In the genomic region with DNA sequence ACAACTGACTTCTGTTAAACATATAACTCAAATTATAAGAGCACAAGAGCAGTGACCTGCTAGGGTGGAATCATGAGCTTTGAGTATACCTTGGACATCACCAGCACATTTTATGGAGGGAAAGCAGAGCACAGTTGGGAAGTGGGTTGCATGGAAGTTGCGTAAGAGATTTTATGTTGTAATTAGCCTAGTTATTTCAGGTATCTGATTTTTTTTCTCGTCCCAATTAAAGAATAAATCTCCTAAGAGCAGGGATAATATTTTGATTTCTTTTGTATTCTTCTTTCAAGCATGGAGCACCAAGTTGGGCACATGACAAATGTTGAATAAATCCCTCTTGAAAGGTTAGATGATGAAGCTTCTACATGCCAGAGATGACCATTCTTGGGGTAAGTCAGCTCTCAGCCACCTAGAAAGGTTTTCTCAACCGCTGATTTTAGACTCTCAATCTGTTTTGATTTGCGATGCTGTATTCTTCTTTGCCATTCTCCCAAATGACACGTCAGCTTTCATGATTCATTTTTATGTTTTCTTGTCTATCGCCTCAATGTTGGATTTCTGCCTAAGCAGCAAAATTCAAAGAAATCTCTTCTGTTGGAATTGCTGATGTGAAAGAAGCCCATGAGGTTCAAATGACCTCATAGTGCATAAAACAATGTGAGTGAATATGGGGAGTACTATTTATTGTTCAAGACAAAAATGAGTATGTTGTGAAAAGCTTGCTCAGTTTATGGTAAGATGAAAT, we compare ENCODE assay signal across 22 cellular contexts. TPM values are rescaled to one million over a fixed set of nuclear protein-coding genes. Genes with fewer than 3 reads are reported as not detected.
DNase-seq lines count a peak whose midpoint lies in the region; ATAC-seq, FAIRE-seq and TF ChIP-seq lines count a peak whose summit lies in the region.
"Had no signal": no experiment of that assay in that cellular context is flagged by ENCODE, and none has a peak within 500 bp of the region (broad histone marks: within the 10 kb centered on the region; RNA-seq: fewer than 3 reads in every experiment).

No MANE protein-coding gene starts in this region.

- H2BK120ac ChIP-seq in H1 (replicated peaks; ENCODE audit: low read depth, low read length): no peak overlapping the region

- H3K9me3 ChIP-seq in H1 (ENCODE audit: insufficient read depth in 2 of 2, low read depth in 1 of 2, low read length in 1 of 2) (no peaks in the 10 kb centered on the region), aorta (ENCODE audit: control insufficient read depth, low read length) (no peaks in the 10 kb centered on the region)

- H3K23ac ChIP-seq in H1 (ENCODE audit: insufficient read length): no peak overlapping the region

- DNase-seq in astrocyte of the hippocampus (ENCODE audit: low read depth, low spot score) (peak; percentile 26), H1 (ENCODE audit: low read depth in 1 of 2, low spot score in 2 of 2) (no peak), kidney glomerular epithelial cell (lab: John Stamatoyannopoulos, UW) (peak; percentile 21), hippocampal formation (lab: John Stamatoyannopoulos, UW) (no peak), aorta (no peak), HFFc6 (no peak)
- DNase-seq in effector CD4-positive, alpha-beta T cell: no peak
- DNase-seq: CD8-positive, alpha-beta T cell; DMS153; GDM1; GOT3; MM.1S; NCI-H1048; NCI-H1417 treated with DMSO at 0.1 percent for 48 hours; NCI-H187 treated with DMSO at 0.1 percent for 48 hours; NCI-H2107; NCI-H446 treated with DMSO at 0.1 percent for 48 hours; NCI-H526 treated with DMSO at 0.1 percent for 48 hours; Right ventricle myocardium superior had no signal

- no peak overlapping the region for H2AK5ac ChIP-seq in H1 (ENCODE audit: low read depth, low read length)

- WGBS in H1 (ENCODE audit: extremely low coverage in 1 of 2, insufficient coverage in 1 of 2, insufficient read length in 1 of 2, insufficient replicate concordance in 2 of 2, low coverage in 1 of 2, low lambda C conversion rate in 2 of 2, missing lambda C conversion rate in 1 of 2), 2 experiments: 88% methylated on average over 6 of the region's 6 CpGs; no CpG with 5 or more reads in 1 of the 2 experiments
- WGBS in aorta, 2 donors: 86 to 92% methylated on average over 6 of the region's 6 CpGs

- H2BK20ac ChIP-seq in H1 (ENCODE audit: low read length): no peak overlapping the region

- H3K4ac ChIP-seq in H1 (replicated peaks; ENCODE audit: insufficient read length, low read depth, low read length): no peak overlapping the region

- POLR2A ChIA-PET in H1 (lab: Charles Lee; ENCODE audit: partially characterized antibody): interaction anchor here (2.3 kb wide), 1 partner anchor 14 kb away, joined by 5 read pairs; no protein-coding TSS in a partner anchor

- H3K23me2 ChIP-seq in H1 (ENCODE audit: low read depth, low read length): no peaks in the 10 kb centered on the region

- H2AFZ ChIP-seq in H1 (ENCODE audit: low read length): no peak overlapping the region

- no peak overlapping the region for H2BK5ac ChIP-seq in H1 (ENCODE audit: low read depth, low read length)

- no peaks in the 10 kb centered on the region for H3K79me1 ChIP-seq in H1 (ENCODE audit: low read depth, low read length)

- H4K91ac ChIP-seq in H1 (replicated peaks; ENCODE audit: insufficient read length, low read length): no peak overlapping the region

- no peaks in the 10 kb centered on the region; the same call in 1 of the 2 replicates for H3K9me3 Mint-ChIP-seq in HFFc6
- H3K9me3 Mint-ChIP-seq: CD8-positive, alpha-beta T cell had no signal

- no peak for TF ChIP-seq RAD21 in H1 (IDR thresholded peaks at IDR 0.05 in 1 of 2, conservative IDR thresholded peaks at IDR 0.05 in 1 of 2; ENCODE audit: low read depth in 2 of 2, low read length in 2 of 2)

- H3K4me1 ChIP-seq in H1 (replicated peaks in 1 of 4; ENCODE audit: control insufficient read depth in 3 of 4, insufficient read depth in 4 of 4, low read length in 3 of 4) (no peaks in the 10 kb centered on the region), aorta (ENCODE audit: control insufficient read depth in 1 of 2, insufficient read depth in 2 of 2, low read length in 2 of 2) (no peaks in the 10 kb centered on the region)

- FAIRE-seq in H1 (lab: Jason Lieb, UNC): no peak
- FAIRE-seq: GM19239 had no signal

- H3K9ac ChIP-seq in H1 (replicated peaks in 1 of 4; ENCODE audit: extremely low read depth in 1 of 4, low read depth in 3 of 4, low read length in 3 of 4): no peak overlapping the region
- H3K9ac ChIP-seq: BLaER1 treated with 17β-estradiol and CSF1 and Interleukin-3, amounts not matched to agents 10 nM and 100 nM had no signal

- no peak overlapping the region for H4K8ac ChIP-seq in H1 (ENCODE audit: extremely low read depth, insufficient read depth, low read length)

- H3K36me3 Mint-ChIP-seq in HFFc6 (ENCODE audit: low read depth): no peaks in the 10 kb centered on the region; the same call in 1 of the 2 replicates
- H3K36me3 Mint-ChIP-seq: CD8-positive, alpha-beta T cell had no signal

- no peaks in the 10 kb centered on the region for H4K20me1 ChIP-seq in H1 (replicated peaks in 1 of 2; ENCODE audit: control insufficient read depth in 1 of 2, insufficient read depth in 2 of 2, low read length in 2 of 2)
- H4K20me1 ChIP-seq: BLaER1 treated with 17β-estradiol and CSF1 and Interleukin-3, amounts not matched to agents 10 nM and 100 nM had no signal

- TF ChIP-seq EP300 in H1 (IDR thresholded peaks at IDR 0.05; ENCODE audit: borderline replicate concordance in 1 of 2, low read depth in 2 of 2, low read length in 2 of 2): no peak

- intact Hi-C loops in aorta (cut with DNase I): loop anchor here in 1 of 2 donors (5.0 to 10.0 kb wide), 2 partner anchors 244 to 466 kb away; no protein-coding TSS in a partner anchor

- no peak for TF ChIP-seq POLR2A in H1 (IDR thresholded peaks at IDR 0.05; ENCODE audit: control extremely low read depth in 1 of 2, low read depth in 2 of 2, low read length in 2 of 2)

- no peak overlapping the region for H2BK15ac ChIP-seq in H1 (ENCODE audit: low read length)

- no peaks in the 10 kb centered on the region for H3K79me2 ChIP-seq in H1 (ENCODE audit: control insufficient read depth in 1 of 2, insufficient read depth in 2 of 2, low read length in 2 of 2)

- no peak overlapping the region for H3K4me2 ChIP-seq in H1 (ENCODE audit: insufficient read depth in 1 of 2, low read depth in 2 of 2, low read length in 2 of 2)

- H3K18ac ChIP-seq in H1 (ENCODE audit: extremely low read depth, low read length): no peak overlapping the region

- CTCF ChIA-PET in H1 (lab: Charles Lee; ENCODE audit: partially characterized antibody): interaction anchor here (1.0 kb wide), 2 partner anchors 357 to 375 kb away, joined by 3 read pairs; no protein-coding TSS in a partner anchor

- TF ChIP-seq CTCF in H1 (IDR thresholded peaks at IDR 0.05; ENCODE audit: control extremely low read depth in 1 of 3, insufficient read depth in 1 of 3, low read depth in 1 of 3, low read length in 3 of 3): no peak
- TF ChIP-seq CTCF in HFFc6 (IDR thresholded peaks at IDR 0.05): no peak

- no peak overlapping the region for H3K27ac Mint-ChIP-seq in HFFc6
- H3K27ac Mint-ChIP-seq: CD8-positive, alpha-beta T cell had no signal

- no peaks in the 10 kb centered on the region; the same call in 1 of the 2 replicates for H3K27me3 Mint-ChIP-seq in HFFc6 (ENCODE audit: insufficient read depth)

- H3K4me1 Mint-ChIP-seq in HFFc6 (ENCODE audit: low read depth): peaks cover 31% of the 10 kb centered on the region

- no peaks in the 10 kb centered on the region for H3K36me3 ChIP-seq in H1 (ENCODE audit: control insufficient read depth in 2 of 4, insufficient read depth in 4 of 4, low read length in 3 of 4)
- no peaks in the 10 kb centered on the region for H3K36me3 ChIP-seq in aorta (ENCODE audit: control insufficient read depth in 1 of 2, insufficient read depth in 2 of 2, low read length in 1 of 2)
- H3K36me3 ChIP-seq: BLaER1 treated with 17β-estradiol and CSF1 and Interleukin-3, amounts not matched to agents 10 nM and 100 nM had no signal

- no peak overlapping the region for H3K56ac ChIP-seq in H1 (replicated peaks; ENCODE audit: insufficient read length, low read depth, low read length)

- H2BK12ac ChIP-seq in H1 (ENCODE audit: low read depth, low read length): no peak overlapping the region

- no peak overlapping the region for H3K27ac ChIP-seq in H1 (ENCODE audit: low read depth, low read length)
- H3K27ac ChIP-seq in aorta (ENCODE audit: low read depth in 1 of 2, low read length in 2 of 2): no peak overlapping the region
- H3K27ac ChIP-seq: BLaER1 treated with 17β-estradiol and CSF1 and Interleukin-3, amounts not matched to agents 10 nM and 100 nM had no signal

- no peak overlapping the region for H3K14ac ChIP-seq in H1 (ENCODE audit: insufficient read length)

- H3K27me3 ChIP-seq in H1 (replicated peaks in 1 of 4; ENCODE audit: control insufficient read depth in 3 of 4, extremely low read depth in 1 of 4, insufficient read depth in 3 of 4, low read length in 3 of 4): no peaks in the 10 kb centered on the region
- no peaks in the 10 kb centered on the region for H3K27me3 ChIP-seq in aorta (ENCODE audit: control insufficient read depth in 1 of 2, insufficient read depth in 2 of 2, low read length in 1 of 2)
- H3K27me3 ChIP-seq: BLaER1 treated with 17β-estradiol and CSF1 and Interleukin-3, amounts not matched to agents 10 nM and 100 nM had no signal

- no peak overlapping the region for H4K5ac ChIP-seq in H1 (ENCODE audit: insufficient read length, low read depth, low read length)

- no peak overlapping the region for H3K4me3 ChIP-seq in H1 (ENCODE audit: extremely low read depth in 1 of 4, insufficient read depth in 2 of 4, low read depth in 3 of 4, low read length in 4 of 4)
- no peak overlapping the region for H3K4me3 ChIP-seq in aorta (ENCODE audit: low read length in 2 of 2)
- H3K4me3 ChIP-seq: BLaER1 treated with 17β-estradiol and CSF1 and Interleukin-3, amounts not matched to agents 10 nM and 100 nM had no signal

- H3K4me3 Mint-ChIP-seq in HFFc6: no peak overlapping the region
- H3K4me3 Mint-ChIP-seq: CD8-positive, alpha-beta T cell had no signal

- no peak for ATAC-seq in aorta (ENCODE audit: low FRiP score)
- ATAC-seq: CD8-positive, alpha-beta T cell; HCT116 had no signal

TF ChIP-seq in H1, 55 proteins besides CTCF, POLR2A, EP300 and RAD21 (continues in another document):
- TF ChIP-seq CEBPB (IDR thresholded peaks at IDR 0.05; ENCODE audit: low read depth, low read length): peak; percentile 53; the same call in 1 of the 2 replicates

RNA-seq across cellular contexts. Expression of a gene that starts 15.3 kb away (rescaled TPM):
- total RNA-seq in H1 (2021; fragmentation: NEBNext Ultra II Directional; extraction: Animal tissue kit (Norgen Biotek cat#: 25700)): 109 and 116 TPM in 2 replicates
- 42.4 and 42.9 TPM in 2 replicates for polyA plus RNA-seq in H1 (2011; rRNA removed)
- 43.8 TPM for polyA plus RNA-seq in H1 (2011; cell fraction: cytosol; rRNA removed)
- polyA plus RNA-seq in H1 (2011; cell fraction: nucleus; rRNA removed): 156 TPM
- 62.9 to 96.1 TPM (median 74.4 TPM) in 4 replicates for polyA plus RNA-seq in H1 (2012, experiment 1 of 2)
- 11.6 TPM for polyA plus RNA-seq in H1 (2012, experiment 2 of 2)
- 149 TPM for polyA plus RNA-seq in H1 (2013, experiment 1 of 2)
- 106 TPM for polyA plus RNA-seq in H1 (2013, experiment 2 of 2)
- 75.3 and 112 TPM in 2 replicates for polyA minus RNA-seq in H1 (2011; rRNA and poly(A)+ RNA removed)
- 58.6 TPM for polyA minus RNA-seq in H1 (2011; cell fraction: cytosol; rRNA and poly(A)+ RNA removed)
- polyA minus RNA-seq in H1 (2011; cell fraction: nucleus; rRNA and poly(A)+ RNA removed): 61.7 TPM
- 1,000 to 10,000 TPM; 4,393 to 6,899 TPM for total RNA-seq in aorta
- polyA plus RNA-seq in aorta: over 10,000 TPM in 1 of 2 donors, 100 to 1,000 TPM in 1; 916 to 12,965 TPM
- total RNA-seq in HFFc6 (2021; fragmentation: NEBNext Ultra II Directional; extraction: Animal tissue kit (Norgen Biotek cat#: 25700)): 1,000 to 10,000 TPM; 2,848 to 5,249 (median 2,869) TPM
- total RNA-seq: CD8-positive, alpha-beta T cell had no signal

Comparison
In these comparisons a context has a peak if more than half of its experiments do, and no peak if none do; other contexts are left out.
1. DNase-seq: peak in astrocyte of the hippocampus (single experiment) and kidney glomerular epithelial cell (single experiment); none in H1 (0 of 2), hippocampal formation (0 of 2), aorta (0 of 2), HFFc6 (single experiment) and effector CD4-positive, alpha-beta T cell (single experiment).
2. RNA of a gene that starts 15.3 kb away (total RNA-seq): 4,393 to 6,899 TPM in aorta and 2,848 to 5,249 TPM in HFFc6; 109 to 116 TPM in H1; every median in the first group is over 10 times any median in the second.